ENCODE assay signal across 27 cellular contexts in the genomic region with DNA sequence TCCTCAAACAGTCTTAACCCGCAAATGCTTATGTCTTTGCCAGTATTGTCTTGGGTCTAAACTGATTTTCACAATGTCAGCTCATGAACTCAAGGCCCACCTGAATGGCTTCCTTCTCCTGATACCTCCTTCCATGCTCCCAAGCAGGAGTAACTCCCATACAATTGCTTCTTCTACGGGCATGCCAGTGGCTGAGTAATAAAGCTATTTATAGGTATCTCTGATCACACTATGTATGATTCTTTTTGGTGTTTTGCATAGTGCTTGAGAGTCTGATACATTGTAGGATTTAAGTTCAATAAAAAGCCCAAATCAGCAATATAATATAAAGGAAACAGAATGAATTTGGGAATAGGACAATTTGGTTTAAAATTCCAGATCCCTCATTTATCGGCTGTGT.
"Had no signal": no experiment of that assay in that cellular context is flagged by ENCODE, and none has a peak within 500 bp of the region (broad histone marks: within the 10 kb centered on the region; RNA-seq: fewer than 3 reads in every experiment).

No MANE protein-coding gene starts in this region.

- ATAC-seq: left lobe of liver; lower lobe of right lung; naive thymus-derived CD4-positive, alpha-beta T cell; pancreas; right cardiac atrium; sciatic nerve; stimulated activated memory B cell treated with anti-CD40 and anti-IgM and Interleukin-4, amounts not matched to agents 10 μg/mL and 1 μg/mL and 100 μg/mL, for 72 hours; stimulated activated naive CD8-positive, alpha-beta T cell treated with anti-CD3 and anti-CD28 coated beads, Interleukin-15, amount 100 ng/mL, for 72 hours had no signal

- DNase-seq: heart right ventricle; islet precursor cell; lower lobe of right lung; mammary epithelial cell; mesenchymal stem cell; naive thymus-derived CD4-positive, alpha-beta T cell; nucleus accumbens; pancreas; posterior cingulate gyrus; retina; right cardiac atrium; stimulated activated CD4-positive, alpha-beta T cell treated with anti-CD3 and anti-CD28 coated beads, Interleukin-1b, Interleukin-23, amount 100 ng/mL, for 48 hours; stimulated activated CD4-positive, alpha-beta T cell treated with anti-CD3 and anti-CD28 coated beads, Interleukin-2, amount 100 ng/mL, for 48 hours; stimulated activated CD4-positive, alpha-beta T cell treated with anti-CD3 and anti-CD28 coated beads, Interleukin-4, amount 100 ng/mL, for 4 hours; stimulated activated CD8-positive, alpha-beta memory T cell treated with anti-CD3 and anti-CD28 coated beads, Interleukin-4, amount 100 ng/mL, for 48 hours; stimulated activated naive CD4-positive, alpha-beta T cell treated with Interleukin-2 at 50 U/mL for 16 hours; stimulated activated naive CD8-positive, alpha-beta T cell treated with anti-CD3 and anti-CD28 coated beads, Interleukin-15, amount 100 ng/mL, for 72 hours; substantia nigra; upper lobe of left lung had no signal

- FAIRE-seq: pancreas, small intestine, urothelium cell line had no signal

- H2AFZ ChIP-seq: hepatocyte had no signal

- H3K27me3 ChIP-seq: heart right ventricle, hepatocyte, pancreas, tibial nerve, upper lobe of left lung had no signal

- H3K4me1 ChIP-seq: lower lobe of right lung, pancreas, prostate gland, upper lobe of left lung had no signal

- H3K27ac ChIP-seq: heart right ventricle, hepatocyte, lower lobe of right lung, pancreas, prostate gland, tibial nerve, upper lobe of left lung had no signal

- H3K4me2 ChIP-seq: hepatocyte had no signal

- H3K9me3 ChIP-seq: heart right ventricle, lower lobe of right lung, pancreas, prostate gland, tibial nerve, upper lobe of left lung had no signal

- H3K36me3 ChIP-seq: heart right ventricle, lower lobe of right lung, pancreas, prostate gland, tibial nerve, upper lobe of left lung had no signal

- H3K79me2 ChIP-seq: hepatocyte had no signal

- H3K4me3 ChIP-seq: heart right ventricle, hepatocyte, lower lobe of right lung, pancreas, prostate gland, tibial nerve, upper lobe of left lung had no signal
